Comparison of ENCODE assay signal across 8 cellular contexts in the genomic region with DNA sequence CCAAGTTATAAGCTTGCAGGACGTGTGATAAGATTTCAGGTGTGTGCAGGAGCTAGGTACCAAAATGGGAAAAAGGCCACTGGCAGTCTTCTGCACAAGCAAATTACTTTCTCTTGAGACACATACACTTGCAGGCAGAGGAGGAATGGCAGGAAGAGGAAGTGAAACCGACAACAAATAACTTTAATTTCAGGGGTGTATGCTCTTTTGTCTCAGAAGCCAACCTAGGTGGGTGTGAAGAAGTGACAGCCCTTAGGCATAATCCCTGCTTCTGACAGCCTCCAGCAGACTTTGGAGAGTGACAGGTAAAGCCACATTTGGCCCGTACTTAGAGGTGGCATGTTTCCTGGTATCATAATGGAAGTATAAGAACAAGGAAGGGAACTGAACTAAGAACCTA.
DNase-seq lines count a peak whose midpoint lies in the region; ATAC-seq and TF ChIP-seq lines count a peak whose summit lies in the region.

No MANE protein-coding gene starts in this region.

- TF ChIP-seq EP300 in esophagus muscularis mucosa (IDR thresholded peaks at IDR 0.05) = no peak

- no peak for ATAC-seq in Right ventricle myocardium superior (ENCODE audit: poor library complexity)
- ATAC-seq in HG03108 (IDR thresholded peaks at IDR 0.05; ENCODE audit: unreplicated experiment) = peak; percentile 93
- peak; percentile 68 for ATAC-seq in activated CD8-positive, alpha-beta T cell treated with anti-CD3 and anti-CD28 coated beads for 36 hours

- CTCF ChIA-PET in activated CD8-positive, alpha-beta T cell treated with anti-CD3 and anti-CD28 coated beads for 36 hours (lab: Charles Lee) = interaction anchor here (1.5 to 5.0 kb wide), 3 partner anchors 12 to 126 kb away, joined by 3 to 30 read pairs (median 7); no protein-coding TSS in a partner anchor

- H3K4me3 Mint-ChIP-seq in activated CD8-positive, alpha-beta T cell treated with anti-CD3 and anti-CD28 coated beads for 36 hours = peak overlapping the region; percentile 20

- peak overlapping the region; percentile 81 for H3K27ac Mint-ChIP-seq in activated CD8-positive, alpha-beta T cell treated with anti-CD3 and anti-CD28 coated beads for 36 hours

- no peak overlapping the region for H3K4me3 ChIP-seq in left ventricle myocardium inferior
- H3K4me3 ChIP-seq in esophagus muscularis mucosa = no peak overlapping the region
- no peak overlapping the region for H3K4me3 ChIP-seq in tibial artery
- no peak overlapping the region for H3K4me3 ChIP-seq in WERI-Rb-1 (ENCODE audit: low read depth, low read length)

- DNase-seq in left ventricle myocardium inferior (no peak), Right ventricle myocardium superior (no peak), esophagus muscularis mucosa (ENCODE audit: extremely low spot score) (no peak), tibial artery (no peak), WERI-Rb-1 (no peak), NCI-H1048 (lab: John Stamatoyannopoulos, UW) (no peak)
- no peak for DNase-seq in activated CD8-positive, alpha-beta T cell treated with anti-CD3 and anti-CD28 coated beads for 36 hours

- intact Hi-C loops in left ventricle myocardium inferior (cut with micrococcal nuclease) = no loop called here
- intact Hi-C loops in Right ventricle myocardium superior (cut with DNase I) = no loop called here
- intact Hi-C loops in activated CD8-positive, alpha-beta T cell treated with anti-CD3 and anti-CD28 coated beads for 36 hours (cut with micrococcal nuclease) = no loop called here
- intact Hi-C loops in esophagus muscularis mucosa (cut with DNase I) = no loop called here
- intact Hi-C loops in tibial artery (cut with DNase I; ENCODE audit: low total_unique reads) = loop anchor here (10.0 kb wide), 1 partner anchor 150 kb away; a partner anchor contains a TSS

- H3K36me3 Mint-ChIP-seq in activated CD8-positive, alpha-beta T cell treated with anti-CD3 and anti-CD28 coated beads for 36 hours (ENCODE audit: low read depth) = peaks cover 73% of the 10 kb centered on the region

- H3K36me3 ChIP-seq in left ventricle myocardium inferior = peaks cover 4% of the 10 kb centered on the region
- H3K36me3 ChIP-seq in esophagus muscularis mucosa = peaks cover 0 to 4% (median 0%) of the 10 kb centered on the region in 4 donors
- no peaks in the 10 kb centered on the region for H3K36me3 ChIP-seq in tibial artery
- no peaks in the 10 kb centered on the region for H3K36me3 ChIP-seq in WERI-Rb-1

- H3K9me3 Mint-ChIP-seq in activated CD8-positive, alpha-beta T cell treated with anti-CD3 and anti-CD28 coated beads for 36 hours = no peaks in the 10 kb centered on the region

- H3K4me1 ChIP-seq in left ventricle myocardium inferior (peaks cover 62% of the 10 kb centered on the region), esophagus muscularis mucosa (peaks cover 31 to 59% (median 39%) of the 10 kb centered on the region in 4 donors), tibial artery (peaks cover 0 to 13% (median 8%) of the 10 kb centered on the region in 4 donors)

- H3K27me3 ChIP-seq in left ventricle myocardium inferior (ENCODE audit: low read depth) (no peaks in the 10 kb centered on the region), esophagus muscularis mucosa (no peaks in the 10 kb centered on the region), tibial artery (no peaks in the 10 kb centered on the region), WERI-Rb-1 (ENCODE audit: insufficient read depth, low read depth, severe bottlenecking) (no peaks in the 10 kb centered on the region)

- H3K27me3 Mint-ChIP-seq in activated CD8-positive, alpha-beta T cell treated with anti-CD3 and anti-CD28 coated beads for 36 hours = no peaks in the 10 kb centered on the region

- TF ChIP-seq POLR2A in esophagus muscularis mucosa (IDR thresholded peaks at IDR 0.05; ENCODE audit: low read depth) = no peak

- H3K4me1 Mint-ChIP-seq in activated CD8-positive, alpha-beta T cell treated with anti-CD3 and anti-CD28 coated beads for 36 hours (ENCODE audit: low read depth) = peaks cover 89% of the 10 kb centered on the region

- POLR2A ChIA-PET in activated CD8-positive, alpha-beta T cell treated with anti-CD3 and anti-CD28 coated beads for 36 hours (lab: Charles Lee) = interaction anchor here (1.0 to 1.5 kb wide), 3 partner anchors 9 to 99 kb away, joined by 3 to 5 read pairs (median 3); no protein-coding TSS in a partner anchor

- TF ChIP-seq CTCF in left ventricle myocardium inferior (IDR thresholded peaks at IDR 0.05; ENCODE audit: borderline replicate concordance) (no peak), esophagus muscularis mucosa (IDR thresholded peaks at IDR 0.05) (no peak), tibial artery (IDR thresholded peaks at IDR 0.05) (no peak), WERI-Rb-1 (IDR thresholded peaks at IDR 0.05; ENCODE audit: low read depth, low read length) (no peak)
- TF ChIP-seq CTCF in activated CD8-positive, alpha-beta T cell treated with anti-CD3 and anti-CD28 coated beads for 36 hours (IDR thresholded peaks at IDR 0.05) = no peak

- H3K27ac ChIP-seq in left ventricle myocardium inferior (replicated peaks) (peak overlapping the region; percentile 7), esophagus muscularis mucosa (replicated peaks in 1 of 4) (no peak overlapping the region), tibial artery (no peak overlapping the region), WERI-Rb-1 (no peak overlapping the region)

- H3K9me3 ChIP-seq in left ventricle myocardium inferior (replicated peaks) (no peaks in the 10 kb centered on the region), esophagus muscularis mucosa (no peaks in the 10 kb centered on the region), tibial artery (no peaks in the 10 kb centered on the region), WERI-Rb-1 (ENCODE audit: severe bottlenecking) (no peaks in the 10 kb centered on the region)

- 75% methylated on average over 3 of the region's 3 CpGs for WGBS in esophagus muscularis mucosa
